ENCODE assay signal across 26 cellular contexts in genomic region chr2:137708311-137708710, GRCh38.
"Had no signal": no experiment of that assay in that cellular context is flagged by ENCODE, and none has a peak within 500 bp of the region (broad histone marks: within the 10 kb centered on the region; RNA-seq: fewer than 3 reads in every experiment).

No MANE protein-coding gene starts in this region.

- H3K27ac ChIP-seq: ascending aorta, breast epithelium, cardiac muscle cell, colonic mucosa, epithelial cell of prostate, esophagus squamous epithelium, gastroesophageal sphincter, heart right ventricle had no signal

- DNase-seq: activated CD4-positive, alpha-beta memory T cell treated with anti-CD3 and anti-CD28 coated beads for 36 hours; activated CD4-positive, alpha-beta T cell treated with anti-CD3 and anti-CD28 coated beads for 36 hours; activated CD4-positive, alpha-beta T cell treated with anti-CD3 and anti-CD28 coated beads, Interleukin-2, amount 10 ng/mL, durations not matched to agents 24 days and 14 days; activated CD4-positive, CD25-positive, alpha-beta regulatory T cell; activated CD4-positive, CD25-positive, alpha-beta regulatory T cell treated with anti-CD3 and anti-CD28 coated beads, Interleukin-2, amount 50 U/mL, for 72 hours; activated CD8-positive, alpha-beta memory T cell treated with anti-CD3 and anti-CD28 coated beads, Interleukin-2, amount 50 U/mL, for 48 hours; activated gamma-delta T cell; activated naive CD4-positive, alpha-beta T cell; activated naive CD4-positive, alpha-beta T cell treated with anti-CD3 and anti-CD28 coated beads, Interleukin-2, amount 10 ng/mL, durations not matched to agents 7 days and 5 days; activated naive CD8-positive, alpha-beta T cell treated with anti-CD3 and anti-CD28 coated beads, Interleukin-2, amount 10 ng/mL, durations not matched to agents 7 days and 5 days; activated T-cell treated with anti-CD3 and anti-CD28 coated beads for 4 hours; activated T-cell treated with anti-CD3 and anti-CD28 coated beads, Interleukin-2, amount 50 U/mL, for 24 hours; activated T-cell treated with anti-CD3 and anti-CD28 coated beads, Interleukin-2, amount 50 U/mL, for 72 hours; central memory CD4-positive, alpha-beta T cell; cerebellar nuclear complex; colonic mucosa; effector CD8-positive, alpha-beta T cell; esophagus squamous epithelium; foreskin melanocyte; heart right ventricle; T-helper 2 cell had no signal

- H3K4me3 ChIP-seq: ascending aorta, breast epithelium, cardiac muscle cell, colonic mucosa, esophagus squamous epithelium, gastroesophageal sphincter, heart right ventricle had no signal

- H3K36me3 ChIP-seq: ascending aorta, breast epithelium, cardiac muscle cell, colonic mucosa, esophagus squamous epithelium, gastroesophageal sphincter, heart right ventricle had no signal

- H3K9me3 ChIP-seq: ascending aorta, colonic mucosa had no signal

- H3K4me1 ChIP-seq: ascending aorta, breast epithelium, colonic mucosa, esophagus squamous epithelium, gastroesophageal sphincter, heart right ventricle had no signal

- H3K27me3 ChIP-seq: ascending aorta, breast epithelium, cardiac muscle cell, colonic mucosa, esophagus squamous epithelium, gastroesophageal sphincter, heart right ventricle had no signal
